In genomic region chr9:122218070-122218884, GRCh38 we compare ENCODE assay signal across 3 cellular contexts.
TF ChIP-seq lines count a peak whose summit lies in the region.

No MANE protein-coding gene starts in this region.

TF ChIP-seq in SK-N-SH, 30 proteins besides CTCF, POLR2A, EP300 and RAD21:
- no peak for TF ChIP-seq RXRA (IDR thresholded peaks at IDR 0.05; ENCODE audit: borderline replicate concordance, low read depth)
- TF ChIP-seq, protein P1, sequence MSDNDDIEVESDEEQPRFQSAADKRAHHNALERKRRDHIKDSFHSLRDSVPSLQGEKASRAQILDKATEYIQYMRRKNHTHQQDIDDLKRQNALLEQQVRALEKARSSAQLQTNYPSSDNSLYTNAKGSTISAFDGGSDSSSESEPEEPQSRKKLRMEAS (IDR thresholded peaks at IDR 0.05; ENCODE audit: low read depth), result no peak
TF ChIP-seq in SK-N-SH: peak in this region for 0.

TF ChIP-seq in SK-N-SH treated with all-trans-retinoic acid at 6 μM for 48 hours, 23 proteins besides CTCF, POLR2A, EP300 and RAD21:
- no peak for TF ChIP-seq ZNF70 (CRISPR knock-in tag; IDR thresholded peaks at IDR 0.05)
- no peak for TF ChIP-seq ARNTL (CRISPR knock-in tag; IDR thresholded peaks at IDR 0.05; ENCODE audit: borderline replicate concordance, low read depth)
- no peak for TF ChIP-seq ZFP30 (CRISPR knock-in tag; IDR thresholded peaks at IDR 0.05)
- TF ChIP-seq ZNF8 (CRISPR knock-in tag; IDR thresholded peaks at IDR 0.05), result no peak
- no peak for TF ChIP-seq CSDC2 (CRISPR knock-in tag; IDR thresholded peaks at IDR 0.05)
- no peak for TF ChIP-seq TCF4 (CRISPR knock-in tag; IDR thresholded peaks at IDR 0.05; ENCODE audit: borderline replicate concordance)
- TF ChIP-seq PPARA (CRISPR knock-in tag; IDR thresholded peaks at IDR 0.05; ENCODE audit: borderline replicate concordance), result no peak
- no peak for TF ChIP-seq GLIS3 (CRISPR knock-in tag; IDR thresholded peaks at IDR 0.05)
- no peak for TF ChIP-seq ISL1 (CRISPR knock-in tag; IDR thresholded peaks at IDR 0.05)
- TF ChIP-seq ZFP3 (CRISPR knock-in tag; IDR thresholded peaks at IDR 0.05), result no peak
- no peak for TF ChIP-seq TSHZ2 (CRISPR knock-in tag; IDR thresholded peaks at IDR 0.05)
- TF ChIP-seq, protein P2, sequence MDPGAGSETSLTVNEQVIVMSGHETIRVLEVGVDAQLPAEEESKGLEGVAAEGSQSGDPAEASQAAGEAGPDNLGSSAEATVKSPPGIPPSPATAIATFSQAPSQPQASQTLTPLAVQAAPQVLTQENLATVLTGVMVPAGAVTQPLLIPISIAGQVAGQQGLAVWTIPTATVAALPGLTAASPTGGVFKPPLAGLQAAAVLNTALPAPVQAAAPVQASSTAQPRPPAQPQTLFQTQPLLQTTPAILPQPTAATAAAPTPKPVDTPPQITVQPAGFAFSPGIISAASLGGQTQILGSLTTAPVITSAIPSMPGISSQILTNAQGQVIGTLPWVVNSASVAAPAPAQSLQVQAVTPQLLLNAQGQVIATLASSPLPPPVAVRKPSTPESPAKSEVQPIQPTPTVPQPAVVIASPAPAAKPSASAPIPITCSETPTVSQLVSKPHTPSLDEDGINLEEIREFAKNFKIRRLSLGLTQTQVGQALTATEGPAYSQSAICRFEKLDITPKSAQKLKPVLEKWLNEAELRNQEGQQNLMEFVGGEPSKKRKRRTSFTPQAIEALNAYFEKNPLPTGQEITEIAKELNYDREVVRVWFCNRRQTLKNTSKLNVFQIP (CRISPR knock-in tag; IDR thresholded peaks at IDR 0.05; ENCODE audit: borderline replicate concordance, low read depth), result no peak
- no peak for TF ChIP-seq ZNF565 (CRISPR knock-in tag; conservative IDR thresholded peaks at IDR 0.05; ENCODE audit: low read depth)
- TF ChIP-seq ZC3H10 (CRISPR knock-in tag; IDR thresholded peaks at IDR 0.05), result no peak
- no peak for TF ChIP-seq ESRRG (CRISPR knock-in tag; IDR thresholded peaks at IDR 0.05)
- TF ChIP-seq PATZ1 (CRISPR knock-in tag; IDR thresholded peaks at IDR 0.05; ENCODE audit: borderline replicate concordance), result no peak
- no peak for TF ChIP-seq OSR1 (CRISPR knock-in tag; IDR thresholded peaks at IDR 0.05)
- TF ChIP-seq BACH2 (CRISPR knock-in tag; IDR thresholded peaks at IDR 0.05; ENCODE audit: borderline replicate concordance), result no peak
TF ChIP-seq in SK-N-SH treated with all-trans-retinoic acid at 6 μM for 48 hours: peak in this region for 0.

TF ChIP-seq in K562, 482 proteins besides CTCF, POLR2A, EP300 and RAD21:
- TF ChIP-seq NR2C2 (CRISPR knock-in tag; IDR thresholded peaks at IDR 0.05) (no peak), NR2C2 (tag; IDR thresholded peaks at IDR 0.05) (no peak), JUND (IDR thresholded peaks at IDR 0.05; ENCODE audit: borderline replicate concordance, low read depth, low read length) (0 out of 2 replicates have a peak, but pooled peaks have one; percentile 14), JUND (tag; IDR thresholded peaks at IDR 0.05; ENCODE audit: borderline replicate concordance, low read depth, low read length) (no peak), MTF1 (CRISPR knock-in tag; IDR thresholded peaks at IDR 0.05; ENCODE audit: borderline replicate concordance) (no peak), NFE2L1 (tag; IDR thresholded peaks at IDR 0.05; ENCODE audit: borderline replicate concordance, low read depth) (no peak), ZSCAN32 (CRISPR knock-in tag; IDR thresholded peaks at IDR 0.05) (no peak), ATF3 (IDR thresholded peaks at IDR 0.05) (peak; percentile 50), ATF3 (CRISPR knock-in tag; conservative IDR thresholded peaks at IDR 0.05) (no peak), ZNF584 (CRISPR knock-in tag; IDR thresholded peaks at IDR 0.05; ENCODE audit: low read depth) (no peak), FOSL1 (tag; conservative IDR thresholded peaks at IDR 0.05) (peak; percentile 69)
